ENCODE assay signal across 3 cellular contexts in the genomic region with DNA sequence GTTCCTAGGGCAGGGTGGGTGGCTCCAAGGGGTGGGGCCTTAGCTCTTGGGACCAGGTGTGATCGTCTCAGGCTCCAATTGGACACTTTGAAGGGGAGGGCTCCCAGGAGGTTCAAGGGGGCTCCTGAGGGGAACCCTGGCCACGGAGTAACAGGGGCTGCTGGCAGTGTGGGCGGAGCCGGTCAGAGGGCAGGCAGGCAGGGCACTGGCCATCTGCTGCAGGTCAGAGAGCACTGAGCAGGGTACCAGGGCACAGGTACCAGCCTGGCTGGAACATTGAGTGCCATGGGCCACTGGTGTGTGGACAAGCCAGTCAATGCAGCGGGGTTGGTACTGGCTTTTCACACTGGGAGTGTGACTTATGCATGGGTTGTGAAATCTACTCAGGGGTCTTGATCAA.
TF ChIP-seq lines count a peak whose summit lies in the region.

No MANE protein-coding gene starts in this region.

TF ChIP-seq in liver, 16 proteins besides CTCF, POLR2A, EP300 and RAD21:
- TF ChIP-seq, protein P1, sequence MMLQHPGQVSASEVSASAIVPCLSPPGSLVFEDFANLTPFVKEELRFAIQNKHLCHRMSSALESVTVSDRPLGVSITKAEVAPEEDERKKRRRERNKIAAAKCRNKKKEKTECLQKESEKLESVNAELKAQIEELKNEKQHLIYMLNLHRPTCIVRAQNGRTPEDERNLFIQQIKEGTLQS (IDR thresholded peaks at IDR 0.05), result no peak
- TF ChIP-seq RXRA (IDR thresholded peaks at IDR 0.05), result peak; percentile 56 to 72
- TF ChIP-seq HNF4A (conservative IDR thresholded peaks at IDR 0.05), result peak; percentile 70 to 79
TF ChIP-seq in liver: peak in this region for 2.

TF ChIP-seq in HepG2, 621 proteins besides CTCF, POLR2A, EP300 and RAD21:
- no peak for TF ChIP-seq CSRNP2 (CRISPR knock-in tag; conservative IDR thresholded peaks at IDR 0.05; ENCODE audit: low read depth)
- TF ChIP-seq, protein P2, sequence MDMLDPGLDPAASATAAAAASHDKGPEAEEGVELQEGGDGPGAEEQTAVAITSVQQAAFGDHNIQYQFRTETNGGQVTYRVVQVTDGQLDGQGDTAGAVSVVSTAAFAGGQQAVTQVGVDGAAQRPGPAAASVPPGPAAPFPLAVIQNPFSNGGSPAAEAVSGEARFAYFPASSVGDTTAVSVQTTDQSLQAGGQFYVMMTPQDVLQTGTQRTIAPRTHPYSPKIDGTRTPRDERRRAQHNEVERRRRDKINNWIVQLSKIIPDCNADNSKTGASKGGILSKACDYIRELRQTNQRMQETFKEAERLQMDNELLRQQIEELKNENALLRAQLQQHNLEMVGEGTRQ (IDR thresholded peaks at IDR 0.05; ENCODE audit: low read depth, low read length), result no peak
- TF ChIP-seq, protein P2 (CRISPR knock-in tag; IDR thresholded peaks at IDR 0.05; ENCODE audit: borderline replicate concordance), result no peak
- TF ChIP-seq, protein P3, sequence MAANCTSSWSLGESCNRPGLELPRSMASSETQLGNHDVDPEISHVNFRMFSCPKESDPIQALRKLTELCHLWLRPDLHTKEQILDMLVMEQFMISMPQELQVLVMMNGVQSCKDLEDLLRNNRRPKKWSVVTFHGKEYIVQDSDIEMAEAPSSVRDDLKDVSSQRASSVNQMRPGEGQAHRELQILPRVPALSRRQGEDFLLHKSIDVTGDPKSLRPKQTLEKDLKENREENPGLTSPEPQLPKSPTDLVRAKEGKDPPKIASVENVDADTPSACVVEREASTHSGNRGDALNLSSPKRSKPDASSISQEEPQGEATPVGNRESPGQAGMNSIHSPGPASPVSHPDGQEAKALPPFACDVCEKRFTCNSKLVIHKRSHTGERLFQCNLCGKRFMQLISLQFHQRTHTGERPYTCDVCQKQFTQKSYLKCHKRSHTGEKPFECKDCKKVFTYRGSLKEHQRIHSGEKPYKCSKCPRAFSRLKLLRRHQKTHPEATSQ (CRISPR knock-in tag; IDR thresholded peaks at IDR 0.05; ENCODE audit: borderline replicate concordance), result no peak
- no peak for TF ChIP-seq MEIS2 (CRISPR knock-in tag; IDR thresholded peaks at IDR 0.05)
- TF ChIP-seq SIX4 (CRISPR knock-in tag; IDR thresholded peaks at IDR 0.05), result no peak
- TF ChIP-seq MAF1 (CRISPR knock-in tag; IDR thresholded peaks at IDR 0.05; ENCODE audit: borderline replicate concordance), result no peak
- no peak for TF ChIP-seq THAP7 (CRISPR knock-in tag; IDR thresholded peaks at IDR 0.05)
- TF ChIP-seq ZNF614 (CRISPR knock-in tag; IDR thresholded peaks at IDR 0.05; ENCODE audit: borderline replicate concordance), result no peak
- no peak for TF ChIP-seq YY1 (IDR thresholded peaks at IDR 0.05; ENCODE audit: insufficient read depth, insufficient replicate concordance, low read depth, low read length)
- TF ChIP-seq TERF1 (CRISPR knock-in tag; IDR thresholded peaks at IDR 0.05), result no peak
- no peak for TF ChIP-seq BCL6 (CRISPR knock-in tag; IDR thresholded peaks at IDR 0.05)
- no peak for TF ChIP-seq ZC3H4 (CRISPR knock-in tag; IDR thresholded peaks at IDR 0.05; ENCODE audit: borderline replicate concordance)
- TF ChIP-seq ATF7 (IDR thresholded peaks at IDR 0.05), result no peak
- no peak for TF ChIP-seq ATF7 (CRISPR knock-in tag; IDR thresholded peaks at IDR 0.05)
- no peak for TF ChIP-seq TCF12 (IDR thresholded peaks at IDR 0.05)
- no peak for TF ChIP-seq TCF12 (CRISPR knock-in tag; IDR thresholded peaks at IDR 0.05)
- no peak for TF ChIP-seq RFXANK (CRISPR knock-in tag; IDR thresholded peaks at IDR 0.05)
- no peak for TF ChIP-seq WIZ (CRISPR knock-in tag; IDR thresholded peaks at IDR 0.05)
- TF ChIP-seq, protein P4, sequence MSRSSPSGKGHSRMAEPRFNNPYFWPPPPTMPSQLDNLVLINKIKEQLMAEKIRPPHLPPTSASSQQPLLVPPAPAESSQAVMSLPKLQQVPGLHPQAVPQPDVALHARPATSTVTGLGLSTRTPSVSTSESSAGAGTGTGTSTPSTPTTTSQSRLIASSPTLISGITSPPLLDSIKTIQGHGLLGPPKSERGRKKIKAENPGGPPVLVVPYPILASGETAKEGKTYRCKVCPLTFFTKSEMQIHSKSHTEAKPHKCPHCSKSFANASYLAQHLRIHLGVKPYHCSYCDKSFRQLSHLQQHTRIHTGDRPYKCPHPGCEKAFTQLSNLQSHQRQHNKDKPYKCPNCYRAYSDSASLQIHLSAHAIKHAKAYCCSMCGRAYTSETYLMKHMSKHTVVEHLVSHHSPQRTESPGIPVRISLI (CRISPR knock-in tag; IDR thresholded peaks at IDR 0.05; ENCODE audit: borderline replicate concordance), result no peak
- TF ChIP-seq SAP130 (CRISPR knock-in tag; IDR thresholded peaks at IDR 0.05; ENCODE audit: low read depth), result no peak

TF ChIP-seq in WTC11, 78 proteins besides CTCF, POLR2A, EP300 and RAD21:
- TF ChIP-seq ZNF219 (CRISPR knock-in tag; IDR thresholded peaks at IDR 0.05; ENCODE audit: borderline replicate concordance), result no peak
- no peak for TF ChIP-seq FOXK1 (CRISPR knock-in tag; IDR thresholded peaks at IDR 0.05)
- TF ChIP-seq, protein P5, sequence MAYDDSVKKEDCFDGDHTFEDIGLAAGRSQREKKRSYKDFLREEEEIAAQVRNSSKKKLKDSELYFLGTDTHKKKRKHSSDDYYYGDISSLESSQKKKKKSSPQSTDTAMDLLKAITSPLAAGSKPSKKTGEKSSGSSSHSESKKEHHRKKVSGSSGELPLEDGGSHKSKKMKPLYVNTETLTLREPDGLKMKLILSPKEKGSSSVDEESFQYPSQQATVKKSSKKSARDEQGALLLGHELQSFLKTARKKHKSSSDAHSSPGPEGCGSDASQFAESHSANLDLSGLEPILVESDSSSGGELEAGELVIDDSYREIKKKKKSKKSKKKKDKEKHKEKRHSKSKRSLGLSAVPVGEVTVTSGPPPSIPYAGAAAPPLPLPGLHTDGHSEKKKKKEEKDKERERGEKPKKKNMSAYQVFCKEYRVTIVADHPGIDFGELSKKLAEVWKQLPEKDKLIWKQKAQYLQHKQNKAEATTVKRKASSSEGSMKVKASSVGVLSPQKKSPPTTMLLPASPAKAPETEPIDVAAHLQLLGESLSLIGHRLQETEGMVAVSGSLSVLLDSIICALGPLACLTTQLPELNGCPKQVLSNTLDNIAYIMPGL (CRISPR knock-in tag; IDR thresholded peaks at IDR 0.05), result no peak
- TF ChIP-seq NR1H2 (CRISPR knock-in tag; IDR thresholded peaks at IDR 0.05), result no peak
- no peak for TF ChIP-seq ZSCAN18 (CRISPR knock-in tag; IDR thresholded peaks at IDR 0.05)
- TF ChIP-seq, protein P6, sequence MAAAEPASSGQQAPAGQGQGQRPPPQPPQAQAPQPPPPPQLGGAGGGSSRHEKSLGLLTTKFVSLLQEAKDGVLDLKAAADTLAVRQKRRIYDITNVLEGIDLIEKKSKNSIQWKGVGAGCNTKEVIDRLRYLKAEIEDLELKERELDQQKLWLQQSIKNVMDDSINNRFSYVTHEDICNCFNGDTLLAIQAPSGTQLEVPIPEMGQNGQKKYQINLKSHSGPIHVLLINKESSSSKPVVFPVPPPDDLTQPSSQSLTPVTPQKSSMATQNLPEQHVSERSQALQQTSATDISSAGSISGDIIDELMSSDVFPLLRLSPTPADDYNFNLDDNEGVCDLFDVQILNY (CRISPR knock-in tag; IDR thresholded peaks at IDR 0.05), result no peak
